13 cellular contexts compared by ENCODE assay signal in genomic region chr15:78044407-78045155, GRCh38. TPM values are rescaled to one million over a fixed set of nuclear protein-coding genes. Genes with fewer than 3 reads are reported as not detected.
DNase-seq lines count a peak whose midpoint lies in the region; FAIRE-seq and TF ChIP-seq lines count a peak whose summit lies in the region.
"Had no signal": no experiment of that assay in that cellular context is flagged by ENCODE, and none has a peak within 500 bp of the region (broad histone marks: within the 10 kb centered on the region; RNA-seq: fewer than 3 reads in every experiment).

No MANE protein-coding gene starts in this region.

- peaks cover 30 to 37% of the 10 kb centered on the region in 2 donors for H3K4me1 ChIP-seq in muscle layer of duodenum (ENCODE audit: control insufficient read depth in 1 of 2, insufficient read depth in 2 of 2, low read length in 2 of 2)
- H3K4me1 ChIP-seq: neural progenitor cell had no signal

- no peaks in the 10 kb centered on the region for H3K27me3 Mint-ChIP-seq in activated naive CD8-positive, alpha-beta T cell treated with anti-CD3 and anti-CD28 coated beads for 36 hours

- TF ChIP-seq CTCF in HL-60 (IDR thresholded peaks at IDR 0.05; ENCODE audit: insufficient read depth, low read length) (no peak), D721Med (IDR thresholded peaks at IDR 0.05; ENCODE audit: insufficient read depth, missing control alignments) (no peak)

- H3K27ac ChIP-seq in HL-60 (replicated peaks) (peak overlapping the region; percentile 86), muscle layer of duodenum (ENCODE audit: low read length) (peak overlapping the region; percentile 49)
- H3K27ac ChIP-seq: neural progenitor cell, SJCRH30 had no signal

- H3K36me3 ChIP-seq in muscle layer of duodenum (ENCODE audit: control insufficient read depth in 1 of 2, insufficient read depth in 2 of 2, low read length in 2 of 2): peaks cover 0 to 28% of the 10 kb centered on the region in 2 donors
- H3K36me3 ChIP-seq: neural progenitor cell had no signal

- no peaks in the 10 kb centered on the region for H3K9me3 Mint-ChIP-seq in activated naive CD8-positive, alpha-beta T cell treated with anti-CD3 and anti-CD28 coated beads for 36 hours
- H3K9me3 Mint-ChIP-seq: neural progenitor cell had no signal

- peak overlapping the region; percentile 91 for H3K27ac Mint-ChIP-seq in activated naive CD8-positive, alpha-beta T cell treated with anti-CD3 and anti-CD28 coated beads for 36 hours
- H3K27ac Mint-ChIP-seq: neural progenitor cell had no signal

- H3K27me3 ChIP-seq in HL-60 (ENCODE audit: insufficient read depth, poor library complexity, severe bottlenecking) (no peaks in the 10 kb centered on the region), muscle layer of duodenum (ENCODE audit: low read depth, low read length) (no peaks in the 10 kb centered on the region)
- H3K27me3 ChIP-seq: neural progenitor cell, SJCRH30 had no signal

- FAIRE-seq in D721Med (lab: Jason Lieb, UNC): no peak

- H3K4me3 ChIP-seq in HL-60 (replicated peaks; ENCODE audit: insufficient read depth, low read length): no peak overlapping the region
- H3K4me3 ChIP-seq in muscle layer of duodenum (ENCODE audit: low read depth in 1 of 2, low read length in 2 of 2): no peak overlapping the region
- H3K4me3 ChIP-seq: neural progenitor cell, SJCRH30 had no signal

- H3K4me3 Mint-ChIP-seq in activated naive CD8-positive, alpha-beta T cell treated with anti-CD3 and anti-CD28 coated beads for 36 hours: peak overlapping the region; percentile 37
- H3K4me3 Mint-ChIP-seq: neural progenitor cell had no signal

- H3K4me1 Mint-ChIP-seq in activated naive CD8-positive, alpha-beta T cell treated with anti-CD3 and anti-CD28 coated beads for 36 hours: peaks cover 90% of the 10 kb centered on the region

- no peaks in the 10 kb centered on the region for H3K9me3 ChIP-seq in muscle layer of duodenum (ENCODE audit: control insufficient read depth in 1 of 2, low read length in 2 of 2)
- H3K9me3 ChIP-seq: SJCRH30 had no signal

- peak; percentile 62 for DNase-seq in CD1c-positive myeloid dendritic cell (ENCODE audit: extremely low spot score)
- DNase-seq in HL-60 (ENCODE audit: low read depth in 1 of 2, low spot score in 1 of 2): peak; percentile 60 to 77
- peak; percentile 45 for DNase-seq in activated naive CD8-positive, alpha-beta T cell treated with anti-CD3 and anti-CD28 coated beads for 36 hours
- no peak for DNase-seq in D721Med (ENCODE audit: insufficient read length, low spot score)
- DNase-seq in NCI-H526 (lab: John Stamatoyannopoulos, UW): no peak
- no peak for DNase-seq in stimulated activated CD4-positive, alpha-beta T cell treated with anti-CD3 and anti-CD28 coated beads, Interleukin-1b, Interleukin-23, amount 100 ng/mL, for 48 hours
- DNase-seq in stimulated activated CD4-positive, alpha-beta T cell treated with anti-CD3 and anti-CD28 coated beads, Interleukin-4, amount 100 ng/mL, for 4 hours: no peak
- DNase-seq: DMS79 treated with DMSO at 0.1 percent for 48 hours, NCI-H2029, SJCRH30 had no signal

- H3K36me3 Mint-ChIP-seq in activated naive CD8-positive, alpha-beta T cell treated with anti-CD3 and anti-CD28 coated beads for 36 hours: peaks cover 56% of the 10 kb centered on the region

RNA-seq across cellular contexts. Expression of gene TBC1D2B, which starts 32.9 kb away (rescaled TPM):
- 10 to 100 TPM; 39.4 to 44.1 TPM for total RNA-seq in activated naive CD8-positive, alpha-beta T cell treated with anti-CD3 and anti-CD28 coated beads for 36 hours

RNA-seq across cellular contexts. Expression of gene SH2D7, which starts 47.8 kb away (rescaled TPM):
- total RNA-seq in activated naive CD8-positive, alpha-beta T cell treated with anti-CD3 and anti-CD28 coated beads for 36 hours: not detected
- total RNA-seq: dermis microvascular lymphatic vessel endothelial cell had no signal

Comparison
In these comparisons a context has a peak if more than half of its experiments do, and no peak if none do; other contexts are left out.
1. DNase-seq: peak in CD1c-positive myeloid dendritic cell (single experiment), HL-60 (2 of 2) and activated naive CD8-positive, alpha-beta T cell treated with anti-CD3 and anti-CD28 coated beads for 36 hours (single experiment); none in D721Med (single experiment), NCI-H526 (0 of 2), stimulated activated CD4-positive, alpha-beta T cell treated with anti-CD3 and anti-CD28 coated beads, Interleukin-1b, Interleukin-23, amount 100 ng/mL, for 48 hours (single experiment) and stimulated activated CD4-positive, alpha-beta T cell treated with anti-CD3 and anti-CD28 coated beads, Interleukin-4, amount 100 ng/mL, for 4 hours (0 of 2).